1 cellular context compared by ENCODE assay signal in genomic region chr3:48783304-48783703, GRCh38.
A peak's percentile ranks its signal among the peaks of the same experiment; 100 is the strongest.
TF ChIP-seq lines count a peak whose summit lies in the region.

No MANE protein-coding gene starts in this region.

TF ChIP-seq in K562, 482 proteins besides CTCF, POLR2A, EP300 and RAD21 (continued from another document and continues in another):
- TF ChIP-seq, protein P1, sequence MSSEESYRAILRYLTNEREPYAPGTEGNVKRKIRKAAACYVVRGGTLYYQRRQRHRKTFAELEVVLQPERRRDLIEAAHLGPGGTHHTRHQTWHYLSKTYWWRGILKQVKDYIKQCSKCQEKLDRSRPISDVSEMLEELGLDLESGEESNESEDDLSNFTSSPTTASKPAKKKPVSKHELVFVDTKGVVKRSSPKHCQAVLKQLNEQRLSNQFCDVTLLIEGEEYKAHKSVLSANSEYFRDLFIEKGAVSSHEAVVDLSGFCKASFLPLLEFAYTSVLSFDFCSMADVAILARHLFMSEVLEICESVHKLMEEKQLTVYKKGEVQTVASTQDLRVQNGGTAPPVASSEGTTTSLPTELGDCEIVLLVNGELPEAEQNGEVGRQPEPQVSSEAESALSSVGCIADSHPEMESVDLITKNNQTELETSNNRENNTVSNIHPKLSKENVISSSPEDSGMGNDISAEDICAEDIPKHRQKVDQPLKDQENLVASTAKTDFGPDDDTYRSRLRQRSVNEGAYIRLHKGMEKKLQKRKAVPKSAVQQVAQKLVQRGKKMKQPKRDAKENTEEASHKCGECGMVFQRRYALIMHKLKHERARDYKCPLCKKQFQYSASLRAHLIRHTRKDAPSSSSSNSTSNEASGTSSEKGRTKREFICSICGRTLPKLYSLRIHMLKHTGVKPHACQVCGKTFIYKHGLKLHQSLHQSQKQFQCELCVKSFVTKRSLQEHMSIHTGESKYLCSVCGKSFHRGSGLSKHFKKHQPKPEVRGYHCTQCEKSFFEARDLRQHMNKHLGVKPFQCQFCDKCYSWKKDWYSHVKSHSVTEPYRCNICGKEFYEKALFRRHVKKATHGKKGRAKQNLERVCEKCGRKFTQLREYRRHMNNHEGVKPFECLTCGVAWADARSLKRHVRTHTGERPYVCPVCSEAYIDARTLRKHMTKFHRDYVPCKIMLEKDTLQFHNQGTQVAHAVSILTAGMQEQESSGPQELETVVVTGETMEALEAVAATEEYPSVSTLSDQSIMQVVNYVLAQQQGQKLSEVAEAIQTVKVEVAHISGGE (CRISPR knock-in tag; IDR thresholded peaks at IDR 0.05) = no peak
- TF ChIP-seq ZNF449 (CRISPR knock-in tag; IDR thresholded peaks at IDR 0.05) (no peak), ZNF311 (CRISPR knock-in tag; IDR thresholded peaks at IDR 0.05) (no peak), SOX6 (IDR thresholded peaks at IDR 0.05) (peak; percentile 39; the same call in 1 of the 2 replicates), HOMEZ (CRISPR knock-in tag; IDR thresholded peaks at IDR 0.05) (no peak), JUND (IDR thresholded peaks at IDR 0.05; ENCODE audit: borderline replicate concordance, low read depth, low read length) (no peak), JUND (tag; IDR thresholded peaks at IDR 0.05; ENCODE audit: borderline replicate concordance, low read depth, low read length) (peak; percentile 9; the same call in 1 of the 3 replicates), NCOR1 (IDR thresholded peaks at IDR 0.05) (peak; percentile 41), SP1 (CRISPR knock-in tag; IDR thresholded peaks at IDR 0.05) (0 out of 2 replicates have a peak, but pooled peaks have one; percentile 30), MTA2 (IDR thresholded peaks at IDR 0.05; ENCODE audit: low read depth) (peak; percentile 44; the same call in 1 of the 2 replicates), KAT2B (IDR thresholded peaks at IDR 0.05; ENCODE audit: low read depth, low read length) (no peak), ZNF133 (CRISPR knock-in tag; IDR thresholded peaks at IDR 0.05) (no peak), MBD1 (CRISPR knock-in tag; IDR thresholded peaks at IDR 0.05) (no peak), TRIM28 (IDR thresholded peaks at IDR 0.05) (no peak), MTA1 (IDR thresholded peaks at IDR 0.05; ENCODE audit: borderline replicate concordance) (0 out of 2 replicates have a peak, but pooled peaks have one; percentile 27), ZBTB1 (CRISPR knock-in tag; IDR thresholded peaks at IDR 0.05; ENCODE audit: borderline replicate concordance, low read depth) (no peak), PHB (CRISPR knock-in tag; IDR thresholded peaks at IDR 0.05) (no peak), FOXK2 (conservative IDR thresholded peaks at IDR 0.05 in 1 of 2, IDR thresholded peaks at IDR 0.05 in 1 of 2; ENCODE audit: low read depth in 2 of 2) (peak; percentile 53 to 64; a peak in 3 of 4 replicates), CXXC5 (CRISPR knock-in tag; IDR thresholded peaks at IDR 0.05) (peak; percentile 20; the same call in 1 of the 2 replicates), CREM (IDR thresholded peaks at IDR 0.05; ENCODE audit: low read depth) (peak; percentile 78), PTBP1 (IDR thresholded peaks at IDR 0.05; ENCODE audit: low read depth, low read length) (no peak), ZNF23 (CRISPR knock-in tag; IDR thresholded peaks at IDR 0.05) (no peak), PKNOX1 (IDR thresholded peaks at IDR 0.05) (peak; percentile 36), RBM39 (optimal IDR thresholded peaks at IDR 0.05; ENCODE audit: low read depth, low read length) (no peak), ATF7 (IDR thresholded peaks at IDR 0.05) (peak; percentile 61), TAL1 (IDR thresholded peaks at IDR 0.05) (peak; percentile 51; the same call in 1 of the 2 replicates), KAT7 (CRISPR knock-in tag; IDR thresholded peaks at IDR 0.05; ENCODE audit: borderline replicate concordance) (no peak), BHLHE40 (IDR thresholded peaks at IDR 0.05; ENCODE audit: low read length) (peak; percentile 42; the same call in 1 of the 2 replicates), RUNX1 (IDR thresholded peaks at IDR 0.05; ENCODE audit: low read depth) (no peak), NCOA6 (IDR thresholded peaks at IDR 0.05) (no peak), NR2C2 (CRISPR knock-in tag; IDR thresholded peaks at IDR 0.05) (no peak), NR2C2 (tag; IDR thresholded peaks at IDR 0.05) (peak; percentile 71; the same call in 1 of the 2 replicates), ZNF717 (CRISPR knock-in tag; IDR thresholded peaks at IDR 0.05) (no peak), CREB3L1 (IDR thresholded peaks at IDR 0.05; ENCODE audit: borderline replicate concordance, low read depth) (no peak), TAF7 (tag; IDR thresholded peaks at IDR 0.05) (no peak), RBM14 (IDR thresholded peaks at IDR 0.05; ENCODE audit: borderline replicate concordance, insufficient read depth, low read depth, low read length) (no peak), KAT8 (IDR thresholded peaks at IDR 0.05; ENCODE audit: low read depth) (no peak), CC2D1A (IDR thresholded peaks at IDR 0.05) (no peak), HMBOX1 (IDR thresholded peaks at IDR 0.05) (peak; percentile 38; the same call in 1 of the 2 replicates), RBM17 (IDR thresholded peaks at IDR 0.05; ENCODE audit: borderline replicate concordance, low read depth, low read length) (no peak), CBFA2T2 (conservative IDR thresholded peaks at IDR 0.05) (peak; percentile 74), TFAP4 (CRISPR knock-in tag; IDR thresholded peaks at IDR 0.05; ENCODE audit: borderline replicate concordance) (peak; percentile 86), CTBP1 (IDR thresholded peaks at IDR 0.05; ENCODE audit: borderline replicate concordance) (peak; percentile 77; the same call in 1 of the 2 replicates), SLC30A9 (CRISPR knock-in tag; IDR thresholded peaks at IDR 0.05) (no peak), TRIM24 (IDR thresholded peaks at IDR 0.05) (no peak), NR2C1 (IDR thresholded peaks at IDR 0.05) (peak; percentile 68; the same call in 1 of the 2 replicates), NR2C1 (tag; IDR thresholded peaks at IDR 0.05) (peak; percentile 66), CBFB (CRISPR knock-in tag; IDR thresholded peaks at IDR 0.05) (no peak), TGIF2 (CRISPR knock-in tag; IDR thresholded peaks at IDR 0.05) (no peak), ZNF511 (CRISPR knock-in tag; IDR thresholded peaks at IDR 0.05) (no peak), DPF2 (IDR thresholded peaks at IDR 0.05) (peak; percentile 60; the same call in 1 of the 2 replicates)
- TF ChIP-seq, protein P2, sequence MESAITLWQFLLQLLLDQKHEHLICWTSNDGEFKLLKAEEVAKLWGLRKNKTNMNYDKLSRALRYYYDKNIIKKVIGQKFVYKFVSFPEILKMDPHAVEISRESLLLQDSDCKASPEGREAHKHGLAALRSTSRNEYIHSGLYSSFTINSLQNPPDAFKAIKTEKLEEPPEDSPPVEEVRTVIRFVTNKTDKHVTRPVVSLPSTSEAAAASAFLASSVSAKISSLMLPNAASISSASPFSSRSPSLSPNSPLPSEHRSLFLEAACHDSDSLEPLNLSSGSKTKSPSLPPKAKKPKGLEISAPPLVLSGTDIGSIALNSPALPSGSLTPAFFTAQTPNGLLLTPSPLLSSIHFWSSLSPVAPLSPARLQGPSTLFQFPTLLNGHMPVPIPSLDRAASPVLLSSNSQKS (CRISPR knock-in tag; IDR thresholded peaks at IDR 0.05) = no peak
- TF ChIP-seq, protein P3, sequence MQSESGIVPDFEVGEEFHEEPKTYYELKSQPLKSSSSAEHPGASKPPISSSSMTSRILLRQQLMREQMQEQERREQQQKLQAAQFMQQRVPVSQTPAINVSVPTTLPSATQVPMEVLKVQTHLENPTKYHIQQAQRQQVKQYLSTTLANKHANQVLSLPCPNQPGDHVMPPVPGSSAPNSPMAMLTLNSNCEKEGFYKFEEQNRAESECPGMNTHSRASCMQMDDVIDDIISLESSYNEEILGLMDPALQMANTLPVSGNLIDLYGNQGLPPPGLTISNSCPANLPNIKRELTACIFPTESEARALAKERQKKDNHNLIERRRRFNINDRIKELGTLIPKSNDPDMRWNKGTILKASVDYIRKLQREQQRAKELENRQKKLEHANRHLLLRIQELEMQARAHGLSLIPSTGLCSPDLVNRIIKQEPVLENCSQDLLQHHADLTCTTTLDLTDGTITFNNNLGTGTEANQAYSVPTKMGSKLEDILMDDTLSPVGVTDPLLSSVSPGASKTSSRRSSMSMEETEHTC (IDR thresholded peaks at IDR 0.05) = 0 out of 2 replicates have a peak, but pooled peaks have one; percentile 11
